In genomic region chr16:11384956-11385586, GRCh38 we compare ENCODE assay signal across 1 cellular context.
A peak's percentile ranks its signal among the peaks of the same experiment; 100 is the strongest.
TF ChIP-seq lines count a peak whose summit lies in the region.

No MANE protein-coding gene starts in this region.

TF ChIP-seq in HepG2, 621 proteins besides CTCF, POLR2A, EP300 and RAD21 (continued from another document):
- TF ChIP-seq ZNF687 (CRISPR knock-in tag; IDR thresholded peaks at IDR 0.05) (peak; percentile 89), PHF8 (CRISPR knock-in tag; IDR thresholded peaks at IDR 0.05) (0 out of 2 replicates have a peak, but pooled peaks have one; percentile 10), THRA (CRISPR knock-in tag; IDR thresholded peaks at IDR 0.05; ENCODE audit: borderline replicate concordance) (no peak), ZGPAT (CRISPR knock-in tag; IDR thresholded peaks at IDR 0.05) (no peak), PBX2 (CRISPR knock-in tag; IDR thresholded peaks at IDR 0.05) (no peak), MAF1 (CRISPR knock-in tag; IDR thresholded peaks at IDR 0.05; ENCODE audit: borderline replicate concordance) (no peak), SSRP1 (CRISPR knock-in tag; IDR thresholded peaks at IDR 0.05) (no peak), THYN1 (CRISPR knock-in tag; IDR thresholded peaks at IDR 0.05; ENCODE audit: borderline replicate concordance, low read depth) (no peak), KLF16 (CRISPR knock-in tag; IDR thresholded peaks at IDR 0.05) (no peak), FOXK2 (IDR thresholded peaks at IDR 0.05) (no peak), MEIS2 (CRISPR knock-in tag; IDR thresholded peaks at IDR 0.05) (no peak; the same call in 1 of the 2 replicates), HMG20A (CRISPR knock-in tag; IDR thresholded peaks at IDR 0.05; ENCODE audit: borderline replicate concordance) (no peak)
- TF ChIP-seq, protein P1, sequence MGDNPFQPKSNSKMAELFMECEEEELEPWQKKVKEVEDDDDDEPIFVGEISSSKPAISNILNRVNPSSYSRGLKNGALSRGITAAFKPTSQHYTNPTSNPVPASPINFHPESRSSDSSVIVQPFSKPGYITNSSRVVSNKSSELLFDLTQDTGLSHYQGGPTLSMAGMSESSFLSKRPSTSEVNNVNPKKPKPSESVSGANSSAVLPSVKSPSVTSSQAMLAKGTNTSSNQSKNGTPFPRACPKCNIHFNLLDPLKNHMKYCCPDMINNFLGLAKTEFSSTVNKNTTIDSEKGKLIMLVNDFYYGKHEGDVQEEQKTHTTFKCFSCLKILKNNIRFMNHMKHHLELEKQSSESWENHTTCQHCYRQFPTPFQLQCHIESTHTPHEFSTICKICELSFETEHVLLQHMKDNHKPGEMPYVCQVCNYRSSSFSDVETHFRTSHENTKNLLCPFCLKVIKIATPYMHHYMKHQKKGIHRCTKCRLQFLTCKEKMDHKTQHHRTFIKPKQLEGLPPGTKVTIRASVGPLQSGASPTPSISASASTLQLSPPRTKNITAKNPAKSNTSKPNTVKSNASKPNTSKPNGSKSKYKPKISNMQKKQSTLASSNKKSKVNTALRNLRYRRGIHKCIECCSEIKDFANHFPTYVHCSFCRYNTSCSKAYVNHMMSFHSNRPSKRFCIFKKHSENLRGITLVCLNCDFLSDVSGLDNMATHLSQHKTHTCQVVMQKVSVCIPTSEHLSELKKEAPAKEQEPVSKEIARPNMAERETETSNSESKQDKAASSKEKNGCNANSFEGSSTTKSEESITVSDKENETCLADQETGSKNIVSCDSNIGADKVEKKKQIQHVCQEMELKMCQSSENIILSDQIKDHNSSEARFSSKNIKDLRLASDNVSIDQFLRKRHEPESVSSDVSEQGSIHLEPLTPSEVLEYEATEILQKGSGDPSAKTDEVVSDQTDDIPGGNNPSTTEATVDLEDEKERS (CRISPR knock-in tag; IDR thresholded peaks at IDR 0.05): 0 out of 2 replicates have a peak, but pooled peaks have one; percentile 36
- TF ChIP-seq, protein P2, sequence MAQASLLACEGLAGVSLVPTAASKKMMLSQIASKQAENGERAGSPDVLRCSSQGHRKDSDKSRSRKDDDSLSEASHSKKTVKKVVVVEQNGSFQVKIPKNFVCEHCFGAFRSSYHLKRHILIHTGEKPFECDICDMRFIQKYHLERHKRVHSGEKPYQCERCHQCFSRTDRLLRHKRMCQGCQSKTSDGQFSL (CRISPR knock-in tag; IDR thresholded peaks at IDR 0.05): no peak
- TF ChIP-seq, protein P3, sequence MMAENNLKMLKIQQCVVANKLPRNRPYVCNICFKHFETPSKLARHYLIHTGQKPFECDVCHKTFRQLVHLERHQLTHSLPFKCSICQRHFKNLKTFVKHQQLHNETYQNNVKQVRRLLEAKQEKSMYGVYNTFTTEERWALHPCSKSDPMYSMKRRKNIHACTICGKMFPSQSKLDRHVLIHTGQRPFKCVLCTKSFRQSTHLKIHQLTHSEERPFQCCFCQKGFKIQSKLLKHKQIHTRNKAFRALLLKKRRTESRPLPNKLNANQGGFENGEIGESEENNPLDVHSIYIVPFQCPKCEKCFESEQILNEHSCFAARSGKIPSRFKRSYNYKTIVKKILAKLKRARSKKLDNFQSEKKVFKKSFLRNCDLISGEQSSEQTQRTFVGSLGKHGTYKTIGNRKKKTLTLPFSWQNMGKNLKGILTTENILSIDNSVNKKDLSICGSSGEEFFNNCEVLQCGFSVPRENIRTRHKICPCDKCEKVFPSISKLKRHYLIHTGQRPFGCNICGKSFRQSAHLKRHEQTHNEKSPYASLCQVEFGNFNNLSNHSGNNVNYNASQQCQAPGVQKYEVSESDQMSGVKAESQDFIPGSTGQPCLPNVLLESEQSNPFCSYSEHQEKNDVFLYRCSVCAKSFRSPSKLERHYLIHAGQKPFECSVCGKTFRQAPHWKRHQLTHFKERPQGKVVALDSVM (CRISPR knock-in tag; IDR thresholded peaks at IDR 0.05): no peak
- TF ChIP-seq, protein P4, sequence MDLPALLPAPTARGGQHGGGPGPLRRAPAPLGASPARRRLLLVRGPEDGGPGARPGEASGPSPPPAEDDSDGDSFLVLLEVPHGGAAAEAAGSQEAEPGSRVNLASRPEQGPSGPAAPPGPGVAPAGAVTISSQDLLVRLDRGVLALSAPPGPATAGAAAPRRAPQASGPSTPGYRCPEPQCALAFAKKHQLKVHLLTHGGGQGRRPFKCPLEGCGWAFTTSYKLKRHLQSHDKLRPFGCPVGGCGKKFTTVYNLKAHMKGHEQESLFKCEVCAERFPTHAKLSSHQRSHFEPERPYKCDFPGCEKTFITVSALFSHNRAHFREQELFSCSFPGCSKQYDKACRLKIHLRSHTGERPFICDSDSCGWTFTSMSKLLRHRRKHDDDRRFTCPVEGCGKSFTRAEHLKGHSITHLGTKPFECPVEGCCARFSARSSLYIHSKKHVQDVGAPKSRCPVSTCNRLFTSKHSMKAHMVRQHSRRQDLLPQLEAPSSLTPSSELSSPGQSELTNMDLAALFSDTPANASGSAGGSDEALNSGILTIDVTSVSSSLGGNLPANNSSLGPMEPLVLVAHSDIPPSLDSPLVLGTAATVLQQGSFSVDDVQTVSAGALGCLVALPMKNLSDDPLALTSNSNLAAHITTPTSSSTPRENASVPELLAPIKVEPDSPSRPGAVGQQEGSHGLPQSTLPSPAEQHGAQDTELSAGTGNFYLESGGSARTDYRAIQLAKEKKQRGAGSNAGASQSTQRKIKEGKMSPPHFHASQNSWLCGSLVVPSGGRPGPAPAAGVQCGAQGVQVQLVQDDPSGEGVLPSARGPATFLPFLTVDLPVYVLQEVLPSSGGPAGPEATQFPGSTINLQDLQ (CRISPR knock-in tag; IDR thresholded peaks at IDR 0.05): no peak
- TF ChIP-seq, protein P5, sequence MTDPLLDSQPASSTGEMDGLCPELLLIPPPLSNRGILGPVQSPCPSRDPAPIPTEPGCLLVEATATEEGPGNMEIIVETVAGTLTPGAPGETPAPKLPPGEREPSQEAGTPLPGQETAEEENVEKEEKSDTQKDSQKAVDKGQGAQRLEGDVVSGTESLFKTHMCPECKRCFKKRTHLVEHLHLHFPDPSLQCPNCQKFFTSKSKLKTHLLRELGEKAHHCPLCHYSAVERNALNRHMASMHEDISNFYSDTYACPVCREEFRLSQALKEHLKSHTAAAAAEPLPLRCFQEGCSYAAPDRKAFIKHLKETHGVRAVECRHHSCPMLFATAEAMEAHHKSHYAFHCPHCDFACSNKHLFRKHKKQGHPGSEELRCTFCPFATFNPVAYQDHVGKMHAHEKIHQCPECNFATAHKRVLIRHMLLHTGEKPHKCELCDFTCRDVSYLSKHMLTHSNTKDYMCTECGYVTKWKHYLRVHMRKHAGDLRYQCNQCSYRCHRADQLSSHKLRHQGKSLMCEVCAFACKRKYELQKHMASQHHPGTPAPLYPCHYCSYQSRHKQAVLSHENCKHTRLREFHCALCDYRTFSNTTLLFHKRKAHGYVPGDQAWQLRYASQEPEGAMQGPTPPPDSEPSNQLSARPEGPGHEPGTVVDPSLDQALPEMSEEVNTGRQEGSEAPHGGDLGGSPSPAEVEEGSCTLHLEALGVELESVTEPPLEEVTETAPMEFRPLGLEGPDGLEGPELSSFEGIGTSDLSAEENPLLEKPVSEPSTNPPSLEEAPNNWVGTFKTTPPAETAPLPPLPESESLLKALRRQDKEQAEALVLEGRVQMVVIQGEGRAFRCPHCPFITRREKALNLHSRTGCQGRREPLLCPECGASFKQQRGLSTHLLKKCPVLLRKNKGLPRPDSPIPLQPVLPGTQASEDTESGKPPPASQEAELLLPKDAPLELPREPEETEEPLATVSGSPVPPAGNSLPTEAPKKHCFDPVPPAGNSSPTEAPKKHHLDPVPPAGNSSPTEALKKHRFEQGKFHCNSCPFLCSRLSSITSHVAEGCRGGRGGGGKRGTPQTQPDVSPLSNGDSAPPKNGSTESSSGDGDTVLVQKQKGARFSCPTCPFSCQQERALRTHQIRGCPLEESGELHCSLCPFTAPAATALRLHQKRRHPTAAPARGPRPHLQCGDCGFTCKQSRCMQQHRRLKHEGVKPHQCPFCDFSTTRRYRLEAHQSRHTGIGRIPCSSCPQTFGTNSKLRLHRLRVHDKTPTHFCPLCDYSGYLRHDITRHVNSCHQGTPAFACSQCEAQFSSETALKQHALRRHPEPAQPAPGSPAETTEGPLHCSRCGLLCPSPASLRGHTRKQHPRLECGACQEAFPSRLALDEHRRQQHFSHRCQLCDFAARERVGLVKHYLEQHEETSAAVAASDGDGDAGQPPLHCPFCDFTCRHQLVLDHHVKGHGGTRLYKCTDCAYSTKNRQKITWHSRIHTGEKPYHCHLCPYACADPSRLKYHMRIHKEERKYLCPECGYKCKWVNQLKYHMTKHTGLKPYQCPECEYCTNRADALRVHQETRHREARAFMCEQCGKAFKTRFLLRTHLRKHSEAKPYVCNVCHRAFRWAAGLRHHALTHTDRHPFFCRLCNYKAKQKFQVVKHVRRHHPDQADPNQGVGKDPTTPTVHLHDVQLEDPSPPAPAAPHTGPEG (CRISPR knock-in tag; IDR thresholded peaks at IDR 0.05): no peak
